In genomic region chr1:149708192-149708853, GRCh38 we compare ENCODE assay signal across 8 cellular contexts.
DNase-seq lines count a peak whose midpoint lies in the region; ATAC-seq and TF ChIP-seq lines count a peak whose summit lies in the region.
"Not testable (repeated sequence)": the region's sequence is repeated elsewhere in the genome, so short reads cannot be mapped to it uniquely, and the experiment has no call there.

No MANE protein-coding gene starts in this region.

- H3K4me3 ChIP-seq in effector memory CD4-positive, alpha-beta T cell (ENCODE audit: insufficient read depth, low read depth, low read length, poor library complexity, severe bottlenecking): not testable (repeated sequence)

- peak overlapping the region; percentile 92 for H3K27ac Mint-ChIP-seq in CD4-positive, alpha-beta T cell

- DNase-seq in CD4-positive, alpha-beta T cell: peak in 9 of 10 experiments; percentile 15 to 55 (median 48)
- DNase-seq in HUDEP-2 (lab: John Stamatoyannopoulos, UW; ENCODE audit: unreplicated experiment in 76 of 76) (peak in 69 of 76 experiments; percentile 16 to 81 (median 60)), RKO (ENCODE audit: low spot score) (peak; percentile 73), activated T-cell treated with anti-CD3 and anti-CD28 coated beads for 24 hours (ENCODE audit: low read depth) (peak; percentile 73), lung microvascular endothelial cell (ENCODE audit: low read depth in 2 of 2) (peak; percentile 59 to 76)
- DNase-seq in effector memory CD4-positive, alpha-beta T cell: peak; percentile 6 to 33 (median 19)
- peak; percentile 55 to 56 for DNase-seq in stimulated activated CD4-positive, alpha-beta T cell treated with anti-CD3 and anti-CD28 coated beads, Interleukin-4, amount 100 ng/mL, for 4 hours

- H3K9me3 ChIP-seq in CD4-positive, alpha-beta T cell (ENCODE audit: control insufficient read depth, low read length); effector memory CD4-positive, alpha-beta T cell (ENCODE audit: control insufficient read depth, low read length): not testable (repeated sequence)

- POLR2A ChIA-PET in CD4-positive, alpha-beta T cell (lab: Charles Lee): not testable (repeated sequence)

- H3K4me1 ChIP-seq in effector memory CD4-positive, alpha-beta T cell (ENCODE audit: control insufficient read depth, insufficient read depth, low read length, poor library complexity, severe bottlenecking): not testable (repeated sequence)

- H3K27me3 Mint-ChIP-seq in CD4-positive, alpha-beta T cell: not testable (repeated sequence)

- not testable (repeated sequence) for H3K36me3 ChIP-seq in effector memory CD4-positive, alpha-beta T cell (ENCODE audit: control insufficient read depth, insufficient read depth, low read length)

- not testable (repeated sequence) for H3K4me1 Mint-ChIP-seq in CD4-positive, alpha-beta T cell (ENCODE audit: low read depth)

- TF ChIP-seq CTCF in CD4-positive, alpha-beta T cell (IDR thresholded peaks at IDR 0.05): not testable (repeated sequence)

- H3K27me3 ChIP-seq in CD4-positive, alpha-beta T cell (ENCODE audit: control insufficient read depth, insufficient read depth, low read length); effector memory CD4-positive, alpha-beta T cell (replicated peaks; ENCODE audit: control insufficient read depth, insufficient read depth, low read length, poor library complexity, severe bottlenecking): not testable (repeated sequence)

- CTCF ChIA-PET in CD4-positive, alpha-beta T cell (lab: Charles Lee): not testable (repeated sequence)

- H3K4me3 Mint-ChIP-seq in CD4-positive, alpha-beta T cell: peak overlapping the region; percentile 86

- intact Hi-C loops in CD4-positive, alpha-beta T cell (cut with DNase I, micrococcal nuclease): not testable (repeated sequence)

- H3K36me3 Mint-ChIP-seq in CD4-positive, alpha-beta T cell (ENCODE audit: low read depth): not testable (repeated sequence)

- not testable (repeated sequence) for H3K9me3 Mint-ChIP-seq in CD4-positive, alpha-beta T cell

- ATAC-seq in CD4-positive, alpha-beta T cell (ENCODE audit: poor library complexity): peak; percentile 68
- ATAC-seq in GM21515 (IDR thresholded peaks at IDR 0.05; ENCODE audit: unreplicated experiment): peak; percentile 84

- not testable (repeated sequence) for H3K27ac ChIP-seq in CD4-positive, alpha-beta T cell (ENCODE audit: low read depth, low read length); effector memory CD4-positive, alpha-beta T cell (ENCODE audit: insufficient read depth, low read length, poor library complexity, severe bottlenecking)

Comparison
In these comparisons a context has a peak if more than half of its experiments do, and no peak if none do; other contexts are left out.
1. DNase-seq: peak in every context shown above with its lines; median percentile 73 in RKO; 73 in activated T-cell treated with anti-CD3 and anti-CD28 coated beads for 24 hours; 68 in lung microvascular endothelial cell; 60 in HUDEP-2; 56 in stimulated activated CD4-positive, alpha-beta T cell treated with anti-CD3 and anti-CD28 coated beads, Interleukin-4, amount 100 ng/mL, for 4 hours; 48 in CD4-positive, alpha-beta T cell; 19 in effector memory CD4-positive, alpha-beta T cell.